ENCODE assay signal across 8 cellular contexts in the genomic region with DNA sequence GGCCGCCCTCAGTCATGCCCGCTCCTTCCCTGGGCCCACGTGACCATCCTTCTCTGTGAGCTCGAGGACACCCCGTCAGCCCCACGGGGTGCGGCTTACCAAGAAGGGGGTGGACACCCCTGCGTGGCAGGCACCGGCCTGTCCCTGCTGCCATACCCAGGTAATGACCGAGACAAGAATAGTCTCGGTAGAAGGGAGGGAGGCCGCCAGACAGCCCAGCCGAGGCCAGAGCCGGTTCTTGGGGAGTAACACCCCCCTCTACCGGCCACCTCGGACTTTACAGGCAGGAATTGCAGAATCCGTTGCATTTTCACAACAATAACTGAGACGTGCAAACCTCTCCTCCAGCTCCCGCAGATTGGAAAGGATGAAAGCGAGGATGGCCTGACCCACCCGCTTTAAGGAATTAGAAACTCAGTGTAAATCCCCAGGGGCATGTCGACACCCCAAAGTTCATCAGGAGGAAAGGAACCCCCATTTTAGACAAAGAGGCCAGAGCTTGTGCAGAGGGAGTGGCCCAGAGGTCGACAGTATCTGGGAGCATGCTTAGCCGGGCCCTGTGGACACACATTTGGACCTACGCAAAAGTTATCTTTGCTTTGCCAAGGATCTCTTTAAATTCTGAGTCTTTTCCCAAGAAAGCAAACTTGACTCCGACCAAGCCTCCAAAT.
DNase-seq lines count a peak whose midpoint lies in the region; ATAC-seq, FAIRE-seq and TF ChIP-seq lines count a peak whose summit lies in the region.

No MANE protein-coding gene starts in this region.

- no peak for TF ChIP-seq POLR2A in GM12891 (IDR thresholded peaks at IDR 0.05; ENCODE audit: low read depth, low read length)

- no peaks in the 10 kb centered on the region for H3K27me3 ChIP-seq in Loucy (ENCODE audit: insufficient read depth, low read length, poor library complexity, severe bottlenecking)
- H3K27me3 ChIP-seq in thoracic aorta (replicated peaks; ENCODE audit: insufficient read depth): peaks cover 3% of the 10 kb centered on the region

- H3K36me3 Mint-ChIP-seq in endothelial cell (ENCODE audit: low read depth, unreplicated experiment): no peaks in the 10 kb centered on the region

- no peaks in the 10 kb centered on the region for H3K9me3 Mint-ChIP-seq in endothelial cell (ENCODE audit: unreplicated experiment)

- H3F3A ChIP-seq in Loucy (ENCODE audit: low read depth): no peaks in the 10 kb centered on the region

- no peak overlapping the region for H3K27ac ChIP-seq in thoracic aorta

- peaks cover 11% of the 10 kb centered on the region for H3K4me1 Mint-ChIP-seq in endothelial cell (ENCODE audit: unreplicated experiment)

- H2AFZ ChIP-seq in Loucy (ENCODE audit: low read length): no peak overlapping the region

- no peak overlapping the region for H3K4me2 ChIP-seq in Loucy (ENCODE audit: low read depth, low read length, poor library complexity, severe bottlenecking)

- no peaks in the 10 kb centered on the region for H3K9me2 ChIP-seq in Loucy (replicated peaks; ENCODE audit: low read depth, low read length)

- TF ChIP-seq CTCF in Loucy (conservative IDR thresholded peaks at IDR 0.05; ENCODE audit: low read length): peak; percentile 58
- peak; percentile 84 for TF ChIP-seq CTCF in endothelial cell (IDR thresholded peaks at IDR 0.05; ENCODE audit: unreplicated experiment)
- TF ChIP-seq CTCF in mucosa of descending colon (IDR thresholded peaks at IDR 0.05): peak; percentile 32
- TF ChIP-seq CTCF in thoracic aorta (IDR thresholded peaks at IDR 0.05): peak; percentile 70

- H3K4me3 ChIP-seq in Loucy (ENCODE audit: low read length, poor library complexity, severe bottlenecking) (no peak overlapping the region), mucosa of descending colon (no peak overlapping the region), thoracic aorta (no peak overlapping the region)

- ATAC-seq in mucosa of descending colon (peak; percentile 69), thoracic aorta (ENCODE audit: insufficient number of reproducible peaks, low FRiP score, low read depth) (no peak), GM21360 (IDR thresholded peaks at IDR 0.05; ENCODE audit: unreplicated experiment) (no peak)

- no peaks in the 10 kb centered on the region for H4K20me1 ChIP-seq in Loucy (ENCODE audit: insufficient read depth, low read length, poor library complexity, severe bottlenecking)

- in situ Hi-C loops in G401 (cut with HindIII; ENCODE audit: low sequenced_read_pairs): no loop called here

- H3K27ac Mint-ChIP-seq in endothelial cell (ENCODE audit: unreplicated experiment): no peak overlapping the region

- no peak for FAIRE-seq in GM12891 (lab: Jason Lieb, UNC)

- H3K4me1 ChIP-seq in Loucy (ENCODE audit: insufficient read depth, low read length, poor library complexity, severe bottlenecking): no peaks in the 10 kb centered on the region
- no peaks in the 10 kb centered on the region for H3K4me1 ChIP-seq in mucosa of descending colon (ENCODE audit: low read depth)
- H3K4me1 ChIP-seq in thoracic aorta (ENCODE audit: control insufficient read depth in 1 of 2, low read depth in 2 of 2): peaks cover 0 to 5% of the 10 kb centered on the region in 2 donors

- H3K4me3 Mint-ChIP-seq in endothelial cell (ENCODE audit: unreplicated experiment): no peak overlapping the region

- H3K36me3 ChIP-seq in Loucy (ENCODE audit: insufficient read depth, low read length) (no peaks in the 10 kb centered on the region), mucosa of descending colon (ENCODE audit: low read depth) (no peaks in the 10 kb centered on the region), thoracic aorta (no peaks in the 10 kb centered on the region)

- H3K9me3 ChIP-seq in Loucy (ENCODE audit: insufficient read depth, low read depth, low read length) (no peaks in the 10 kb centered on the region), mucosa of descending colon (no peaks in the 10 kb centered on the region), thoracic aorta (no peaks in the 10 kb centered on the region)

- H3K27me3 Mint-ChIP-seq in endothelial cell (ENCODE audit: unreplicated experiment): peaks cover 12% of the 10 kb centered on the region

- DNase-seq in GM12891 (ENCODE audit: insufficient read length, low spot score): peak; percentile 59
- DNase-seq in activated CD4-positive, alpha-beta T cell treated with anti-CD3 and anti-CD28 coated beads for 4 hours: peak; percentile 14 to 22
- peak; percentile 78 for DNase-seq in endothelial cell (ENCODE audit: low spot score)
- peak in 2 of 3 donors; percentile 73 to 75 for DNase-seq in mucosa of descending colon
- no peak for DNase-seq in thoracic aorta (ENCODE audit: low spot score)
- DNase-seq in G401 (ENCODE audit: low spot score): no peak

- intact Hi-C loops in mucosa of descending colon (cut with DNase I, micrococcal nuclease): loop anchor here in 1 of 2 donors (10.0 kb wide), 1 partner anchor 331 kb away; the partner anchor contains the start of gene INHBB

- H3K9ac ChIP-seq in Loucy (ENCODE audit: low read depth, low read length, poor library complexity, severe bottlenecking): no peak overlapping the region

- H3K79me2 ChIP-seq in Loucy (ENCODE audit: insufficient read depth, low read length): no peaks in the 10 kb centered on the region

TF ChIP-seq in GM12891, 5 proteins besides CTCF, POLR2A, EP300 and RAD21:
- no peak for TF ChIP-seq TAF1 (IDR thresholded peaks at IDR 0.05; ENCODE audit: low read depth, low read length)
- TF ChIP-seq POU2F2 (IDR thresholded peaks at IDR 0.05; ENCODE audit: low read depth, low read length): no peak
- no peak for TF ChIP-seq PAX5 (IDR thresholded peaks at IDR 0.05; ENCODE audit: insufficient read depth, low read length, severe bottlenecking)
- TF ChIP-seq POLR2AphosphoS5 (IDR thresholded peaks at IDR 0.05; ENCODE audit: low read depth, low read length): no peak
- TF ChIP-seq SPI1 (IDR thresholded peaks at IDR 0.05; ENCODE audit: low read depth, low read length): no peak

Comparison
In these comparisons a context has a peak if more than half of its experiments do, and no peak if none do; other contexts are left out.
1. DNase-seq: peak in GM12891 (single experiment), activated CD4-positive, alpha-beta T cell treated with anti-CD3 and anti-CD28 coated beads for 4 hours (2 of 2), endothelial cell (single experiment) and mucosa of descending colon (2 of 3); none in thoracic aorta (single experiment) and G401 (single experiment).
2. CTCF ChIP-seq: peak in every context shown above with its lines; median percentile 84 in endothelial cell; 70 in thoracic aorta; 58 in Loucy; 32 in mucosa of descending colon.